20 cellular contexts compared by ENCODE assay signal in the genomic region with DNA sequence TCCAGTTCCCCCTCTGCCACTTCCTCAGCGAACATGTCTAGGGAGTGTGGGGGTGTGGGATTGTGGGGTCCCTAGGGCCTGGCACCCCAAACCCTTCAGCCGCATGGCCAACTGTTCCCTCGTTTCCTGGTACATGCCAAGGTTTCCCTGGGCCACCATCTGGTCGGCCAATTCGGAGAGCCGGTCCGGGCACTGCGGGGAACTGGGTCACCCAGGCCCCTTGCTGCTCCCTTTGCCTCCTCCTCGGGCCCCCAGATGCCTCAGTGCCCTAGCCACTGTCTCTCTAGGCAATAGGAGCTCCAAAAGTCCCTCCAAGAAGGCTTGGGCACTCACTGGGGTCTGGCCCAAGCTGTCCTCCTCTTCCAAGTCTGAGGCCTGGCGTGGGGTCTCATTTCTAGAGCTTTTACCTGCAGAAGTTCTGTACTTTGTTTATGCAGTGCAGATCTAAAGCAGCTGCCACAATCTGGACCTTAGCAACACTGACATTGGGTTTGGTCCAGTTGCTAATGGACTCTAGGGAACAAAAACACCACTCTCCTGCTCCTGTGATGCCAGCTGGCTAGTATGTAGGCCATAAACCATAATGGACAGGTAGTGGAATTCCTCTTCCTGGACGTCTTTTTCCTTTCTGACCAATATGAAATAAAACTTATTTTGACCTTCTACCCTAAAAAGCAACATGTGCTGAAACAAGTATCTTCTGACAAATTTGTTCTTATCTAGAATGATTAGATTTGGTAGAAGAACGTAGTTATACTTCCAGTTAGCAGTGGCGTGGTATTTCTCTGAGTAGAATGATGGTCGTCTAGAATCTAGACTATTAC.
A peak's percentile ranks its signal among the peaks of the same experiment; 100 is the strongest.
DNase-seq lines count a peak whose midpoint lies in the region; ATAC-seq, FAIRE-seq and TF ChIP-seq lines count a peak whose summit lies in the region.
"Had no signal": no experiment of that assay in that cellular context is flagged by ENCODE, and none has a peak within 500 bp of the region (broad histone marks: within the 10 kb centered on the region; RNA-seq: fewer than 3 reads in every experiment).

No MANE protein-coding gene starts in this region.

- H3K4me1 ChIP-seq in BLaER1 treated with 17β-estradiol and CSF1 and Interleukin-3, amounts not matched to agents 10 nM and 100 nM: peaks cover 16 to 58% (median 52%) of the 10 kb centered on the region in 10 experiments; a peak in 19 of 20 replicates
- peaks cover 4 to 8% of the 10 kb centered on the region in 2 experiments; a peak in 4 of 5 replicates for H3K4me1 ChIP-seq in K562 (replicated peaks in 1 of 2; ENCODE audit: control insufficient read depth in 2 of 2, insufficient read depth in 2 of 2, low read length in 2 of 2)
- H3K4me1 ChIP-seq in lower lobe of right lung: no peaks in the 10 kb centered on the region
- H3K4me1 ChIP-seq: breast epithelium had no signal

- H3K36me3 ChIP-seq in BLaER1 treated with 17β-estradiol and CSF1 and Interleukin-3, amounts not matched to agents 10 nM and 100 nM: peaks cover 20 to 76% (median 36%) of the 10 kb centered on the region in 11 experiments; a peak in 21 of 22 replicates
- H3K36me3 ChIP-seq in K562 (ENCODE audit: control insufficient read depth, insufficient read depth, low read length) (peaks cover 49% of the 10 kb centered on the region; the same call in 2 of the 3 replicates), lower lobe of right lung (no peaks in the 10 kb centered on the region)
- H3K36me3 ChIP-seq: breast epithelium, gastroesophageal sphincter had no signal

- TF ChIP-seq CTCF in K562 (IDR thresholded peaks at IDR 0.05 in 2 of 3, conservative IDR thresholded peaks at IDR 0.05 in 1 of 3; ENCODE audit: insufficient read depth in 2 of 3, low read depth in 1 of 3, low read length in 3 of 3): no peak
- TF ChIP-seq CTCF in natural killer cell (IDR thresholded peaks at IDR 0.05): no peak
- no peak for TF ChIP-seq CTCF in lower lobe of right lung (IDR thresholded peaks at IDR 0.05)

- no peak for FAIRE-seq in K562 (lab: Jason Lieb, UNC)
- FAIRE-seq: G401.6, HTR-8/SVneo had no signal

- peaks cover 10 to 34% of the 10 kb centered on the region in 2 donors for H3K27me3 Mint-ChIP-seq in natural killer cell (ENCODE audit: low read depth in 2 of 2)

- ATAC-seq in K562: no peak
- no peak for ATAC-seq in natural killer cell
- no peak for ATAC-seq in lower lobe of right lung
- no peak for ATAC-seq in GM19035 (IDR thresholded peaks at IDR 0.05; ENCODE audit: unreplicated experiment)
- ATAC-seq: gastroesophageal sphincter, left colon had no signal

- peak overlapping the region in 9 of 11 experiments; percentile 48 to 84 (median 67); a peak in 19 of 22 replicates for H3K4me2 ChIP-seq in BLaER1 treated with 17β-estradiol and CSF1 and Interleukin-3, amounts not matched to agents 10 nM and 100 nM
- no peak overlapping the region for H3K4me2 ChIP-seq in K562 (ENCODE audit: insufficient read depth, low read length)

- H3K9me3 Mint-ChIP-seq in natural killer cell: no peaks in the 10 kb centered on the region
- H3K9me3 Mint-ChIP-seq: activated naive CD4-positive, alpha-beta T cell treated with anti-CD3 and anti-CD28 coated beads, Interleukin-2, amount 10 ng/mL, durations not matched to agents 7 days and 5 days had no signal

- H2AFZ ChIP-seq in K562 (ENCODE audit: low read depth, low read length): no peak overlapping the region

- H3K27ac ChIP-seq in BLaER1 treated with 17β-estradiol and CSF1 and Interleukin-3, amounts not matched to agents 10 nM and 100 nM: peak overlapping the region in 5 of 11 experiments; percentile 39 to 79 (median 69); a peak in 9 of 22 replicates
- no peak overlapping the region for H3K27ac ChIP-seq in K562 (ENCODE audit: extremely low read depth, low read depth, low read length)
- no peak overlapping the region for H3K27ac ChIP-seq in lower lobe of right lung
- H3K27ac ChIP-seq: breast epithelium, gastroesophageal sphincter had no signal

- intact Hi-C loops in K562 (cut with micrococcal nuclease): no loop called here
- intact Hi-C loops in natural killer cell (cut with micrococcal nuclease): loop anchor here (5.0 kb wide), 1 partner anchor 96 kb away; no protein-coding TSS in a partner anchor
- intact Hi-C loops in lower lobe of right lung (cut with DNase I): no loop called here

- peak overlapping the region; percentile 31 for H3K4me3 Mint-ChIP-seq in natural killer cell
- H3K4me3 Mint-ChIP-seq: activated naive CD4-positive, alpha-beta T cell treated with anti-CD3 and anti-CD28 coated beads, Interleukin-2, amount 10 ng/mL, durations not matched to agents 7 days and 5 days had no signal

- TF ChIP-seq RAD21 in K562 (CRISPR knock-in tag; conservative IDR thresholded peaks at IDR 0.05 in 1 of 2, IDR thresholded peaks at IDR 0.05 in 1 of 2): no peak

- no peaks in the 10 kb centered on the region for H3K9me1 ChIP-seq in K562 (ENCODE audit: control insufficient read depth, insufficient read depth, low read length)

- CTCF ChIA-PET in K562 (lab: Yijun Ruan, JAX; ENCODE audit: low intra/inter-chr PET ratio): no interaction called here

- TF ChIP-seq POLR2A in K562 (conservative IDR thresholded peaks at IDR 0.05): no peak

- no peaks in the 10 kb centered on the region; a peak in 1 of 22 replicates for H3K9me3 ChIP-seq in BLaER1 treated with 17β-estradiol and CSF1 and Interleukin-3, amounts not matched to agents 10 nM and 100 nM (replicated peaks in 1 of 11)
- H3K9me3 ChIP-seq in K562 (replicated peaks; ENCODE audit: control insufficient read depth, insufficient read depth, low read depth, low read length) (no peaks in the 10 kb centered on the region), lower lobe of right lung (no peaks in the 10 kb centered on the region)
- H3K9me3 ChIP-seq: breast epithelium, gastroesophageal sphincter had no signal

- no peak overlapping the region for H3K4me3 ChIP-seq in BLaER1 treated with 17β-estradiol and CSF1 and Interleukin-3, amounts not matched to agents 10 nM and 100 nM
- H3K4me3 ChIP-seq in K562 (no peak overlapping the region), lower lobe of right lung (no peak overlapping the region)
- H3K4me3 ChIP-seq: breast epithelium, gastroesophageal sphincter had no signal

- in situ Hi-C loops in G401 (cut with HindIII; ENCODE audit: low sequenced_read_pairs): no loop called here
- in situ Hi-C loops in K562 (cut with MboI): no loop called here

- TF ChIP-seq EP300 in K562 (IDR thresholded peaks at IDR 0.05; ENCODE audit: low read length): no peak

- H3K27ac Mint-ChIP-seq in natural killer cell: peak overlapping the region in 1 of 2 donors; percentile 63
- H3K27ac Mint-ChIP-seq: activated naive CD4-positive, alpha-beta T cell treated with anti-CD3 and anti-CD28 coated beads, Interleukin-2, amount 10 ng/mL, durations not matched to agents 7 days and 5 days had no signal

- BruUV-seq in K562 (replicated peaks; lab: Mats Ljungman, UMichigan): no TSS peak

- no peaks in the 10 kb centered on the region for H3K27me3 ChIP-seq in BLaER1 treated with 17β-estradiol and CSF1 and Interleukin-3, amounts not matched to agents 10 nM and 100 nM
- H3K27me3 ChIP-seq in K562 (ENCODE audit: control insufficient read depth in 2 of 2, insufficient read depth in 2 of 2, low read length in 2 of 2) (no peaks in the 10 kb centered on the region), lower lobe of right lung (ENCODE audit: low read depth) (no peaks in the 10 kb centered on the region)
- H3K27me3 ChIP-seq: breast epithelium, gastroesophageal sphincter had no signal

- H4K20me1 ChIP-seq in BLaER1 treated with 17β-estradiol and CSF1 and Interleukin-3, amounts not matched to agents 10 nM and 100 nM: peaks cover 27 to 96% (median 60%) of the 10 kb centered on the region in 11 experiments; a peak in 21 of 22 replicates
- H4K20me1 ChIP-seq in K562 (replicated peaks; ENCODE audit: control insufficient read depth, insufficient read depth, low read length): no peaks in the 10 kb centered on the region

- POLR2A ChIA-PET in K562 (lab: Yijun Ruan, JAX): interaction anchor here (0.6 to 1.6 kb wide), 3 partner anchors 11 to 192 kb away, joined by 3 read pairs; no protein-coding TSS in a partner anchor

- peaks cover 15% of the 10 kb centered on the region; the same call in 1 of the 3 replicates for H3K79me2 ChIP-seq in K562 (ENCODE audit: control insufficient read depth, insufficient read depth, low read length)

- H3K36me3 Mint-ChIP-seq in natural killer cell: no peaks in the 10 kb centered on the region

- peak; percentile 36 for DNase-seq in G401 (ENCODE audit: low spot score)
- no peak for DNase-seq in K562 (ENCODE audit: extremely low read depth in 1 of 4, low spot score in 3 of 4)
- no peak for DNase-seq in natural killer cell
- DNase-seq in lower lobe of right lung: no peak
- no peak for DNase-seq in NCI-H446 treated with DMSO at 0.1 percent for 48 hours (lab: John Stamatoyannopoulos, UW)
- DNase-seq: activated CD4-positive, CD25-positive, alpha-beta regulatory T cell treated with anti-CD3 and anti-CD28 coated beads, Interleukin-2, amount 50 U/mL, for 72 hours; activated CD8-positive, alpha-beta memory T cell treated with anti-CD3 and anti-CD28 coated beads, Interleukin-2, amount 50 U/mL, for 4 hours; activated naive CD4-positive, alpha-beta T cell treated with anti-CD3 and anti-CD28 coated beads, Interleukin-2, amount 10 ng/mL, durations not matched to agents 7 days and 5 days; left colon; NCI-H146; NCI-H774; occipital lobe; stimulated activated CD4-positive, alpha-beta T cell treated with anti-CD3 and anti-CD28 coated beads, Interleukin-1b, Interleukin-23, amount 100 ng/mL, for 48 hours; T1000 had no signal

- H3K9ac ChIP-seq in BLaER1 treated with 17β-estradiol and CSF1 and Interleukin-3, amounts not matched to agents 10 nM and 100 nM: no peak overlapping the region
- H3K9ac ChIP-seq in K562 (ENCODE audit: insufficient read depth in 1 of 2, low read depth in 2 of 2, low read length in 2 of 2): no peak overlapping the region

- H3K4me1 Mint-ChIP-seq in natural killer cell: peaks cover 45 to 46% of the 10 kb centered on the region in 2 donors

- WGBS in K562 (ENCODE audit: insufficient coverage, low coverage, missing lambda C conversion rate): 94% methylated on average over 14 of the region's 14 CpGs

TF ChIP-seq in K562, 482 proteins besides CTCF, POLR2A, EP300 and RAD21:
- no peak for TF ChIP-seq TAL1 (IDR thresholded peaks at IDR 0.05)
- TF ChIP-seq RBM22 (IDR thresholded peaks at IDR 0.05; ENCODE audit: low read depth, low read length, poor library complexity, severe bottlenecking): peak; percentile 88
